Comparison of ENCODE assay signal across 23 cellular contexts in the genomic region with DNA sequence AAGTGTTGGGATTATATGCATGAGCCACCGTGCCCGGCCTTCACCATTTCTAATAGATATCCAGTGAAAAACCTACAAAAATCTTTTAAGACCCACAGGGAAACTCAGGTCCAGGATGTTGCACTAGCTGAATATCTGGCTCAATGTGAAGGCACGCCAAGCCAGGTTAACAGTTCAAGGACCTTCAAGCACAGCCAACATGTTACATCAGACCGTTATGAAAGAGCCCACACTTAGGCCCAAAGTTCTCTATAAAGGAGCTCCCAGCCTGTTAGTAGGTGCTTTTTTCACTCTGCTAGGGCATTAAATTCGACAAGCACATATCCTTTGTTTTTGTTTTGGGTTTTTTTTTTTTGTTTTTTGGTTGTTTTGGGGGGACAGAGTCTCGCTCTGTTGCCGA.
DNase-seq lines count a peak whose midpoint lies in the region; ATAC-seq, FAIRE-seq and TF ChIP-seq lines count a peak whose summit lies in the region.
"Had no signal": no experiment of that assay in that cellular context is flagged by ENCODE, and none has a peak within 500 bp of the region (broad histone marks: within the 10 kb centered on the region; RNA-seq: fewer than 3 reads in every experiment).

No MANE protein-coding gene starts in this region.

- no peak overlapping the region for H3K9ac ChIP-seq in HepG2 (ENCODE audit: insufficient read depth, low read depth, low read length)
- H3K9ac ChIP-seq: BLaER1 treated with 17β-estradiol and CSF1 and Interleukin-3, amounts not matched to agents 10 nM and 100 nM had no signal

- H3K27ac ChIP-seq in HepG2 (ENCODE audit: extremely low read length, insufficient read depth, low read length) = no peak overlapping the region
- no peak overlapping the region for H3K27ac ChIP-seq in ovary
- H3K27ac ChIP-seq: A549; BLaER1 treated with 17β-estradiol and CSF1 and Interleukin-3, amounts not matched to agents 10 nM and 100 nM had no signal

- no peaks in the 10 kb centered on the region for H3K79me2 ChIP-seq in HepG2 (ENCODE audit: insufficient read depth, low read length)

- no peak for DNase-seq in WTC11 (ENCODE audit: low spot score)
- peak; percentile 41 for DNase-seq in HepG2 (ENCODE audit: low spot score)
- DNase-seq in ovary = peak; percentile 68 to 85 (median 70)
- no peak for DNase-seq in RKO (ENCODE audit: low spot score)
- no peak for DNase-seq in iPS-NIHi11 (ENCODE audit: low spot score)
- no peak for DNase-seq in stimulated activated CD4-positive, alpha-beta T cell treated with anti-CD3 and anti-CD28 coated beads, Interleukin-4, amount 100 ng/mL, for 1 hour
- no peak for DNase-seq in dedifferentiated amniotic fluid mesenchymal stem cell (ENCODE audit: extremely low spot score)
- DNase-seq: 8988T; ACHN; AML-193; BE2C; CD4-positive, alpha-beta T cell; CD8-positive, alpha-beta memory T cell; DMS 273 treated with DMSO at 0.1 percent for 48 hours; DMS79; EL; GDM1 had no signal

- intact Hi-C loops in HepG2 (cut with micrococcal nuclease; ENCODE audit: unreplicated experiment) (no loop called here), ovary (cut with DNase I) (no loop called here)

- no peak overlapping the region for H3K4me3 Mint-ChIP-seq in WTC11
- H3K4me3 Mint-ChIP-seq: CD14-positive monocyte; CD4-positive, alpha-beta T cell; CD8-positive, alpha-beta memory T cell; GM23338 had no signal

- H3K4me2 ChIP-seq in HepG2 (ENCODE audit: low read depth, low read length) = no peak overlapping the region
- H3K4me2 ChIP-seq: A549; BLaER1 treated with 17β-estradiol and CSF1 and Interleukin-3, amounts not matched to agents 10 nM and 100 nM; GM23338 had no signal

- TF ChIP-seq CTCF in WTC11 (IDR thresholded peaks at IDR 0.05) = no peak
- no peak for TF ChIP-seq CTCF in HepG2 (CRISPR knock-in tag; IDR thresholded peaks at IDR 0.05)
- no peak for TF ChIP-seq CTCF in ovary (IDR thresholded peaks at IDR 0.05)

- H3K4me1 ChIP-seq in HepG2 (ENCODE audit: insufficient read depth, low read length) (peaks cover 5% of the 10 kb centered on the region; the same call in 1 of the 2 replicates), ovary (ENCODE audit: insufficient read depth) (no peaks in the 10 kb centered on the region)
- H3K4me1 ChIP-seq: A549; BE2C; BLaER1 treated with 17β-estradiol and CSF1 and Interleukin-3, amounts not matched to agents 10 nM and 100 nM had no signal

- TF ChIP-seq POLR2A in HepG2 (IDR thresholded peaks at IDR 0.05; ENCODE audit: insufficient read depth in 1 of 2, low read depth in 2 of 2, low read length in 2 of 2) (no peak), ovary (IDR thresholded peaks at IDR 0.05) (no peak)

- H3K9me3 ChIP-seq in HepG2 (ENCODE audit: low read length) = no peaks in the 10 kb centered on the region
- no peaks in the 10 kb centered on the region for H3K9me3 ChIP-seq in ovary
- H3K9me3 ChIP-seq: A549; BE2C; BLaER1 treated with 17β-estradiol and CSF1 and Interleukin-3, amounts not matched to agents 10 nM and 100 nM; HAP-1 had no signal

- 49% methylated on average over 7 of the region's 7 CpGs for WGBS in HepG2 (ENCODE audit: low lambda C conversion rate)
- WGBS in ovary, 3 donors = 48 to 63% (median 49%) methylated on average over 7 of the region's 7 CpGs

- TF ChIP-seq RAD21 in HepG2 (CRISPR knock-in tag; IDR thresholded peaks at IDR 0.05) = no peak

- no peak overlapping the region for H3K27ac Mint-ChIP-seq in WTC11
- H3K27ac Mint-ChIP-seq: CD4-positive, alpha-beta T cell; CD8-positive, alpha-beta memory T cell; GM23338 had no signal

- no peaks in the 10 kb centered on the region for H4K20me1 ChIP-seq in HepG2 (ENCODE audit: insufficient read depth, low read length)
- H4K20me1 ChIP-seq: BLaER1 treated with 17β-estradiol and CSF1 and Interleukin-3, amounts not matched to agents 10 nM and 100 nM had no signal

- no peak overlapping the region for H3K4me3 ChIP-seq in HepG2 (replicated peaks in 1 of 3; ENCODE audit: insufficient read depth in 1 of 3, low read depth in 2 of 3, low read length in 3 of 3)
- no peak overlapping the region for H3K4me3 ChIP-seq in ovary
- H3K4me3 ChIP-seq: A549; BLaER1 treated with 17β-estradiol and CSF1 and Interleukin-3, amounts not matched to agents 10 nM and 100 nM; GM12878; GM23338; HAP-1 had no signal

- in situ Hi-C loops in HepG2 (cut with HindIII; ENCODE audit: extremely low pct_ligation_motif_present, low pct_unique_long_range_greater_than_20kb) = no loop called here

- H3K27me3 ChIP-seq in HepG2 (ENCODE audit: control insufficient read depth in 1 of 2, insufficient read depth in 2 of 2, low read length in 2 of 2) (no peaks in the 10 kb centered on the region), ovary (no peaks in the 10 kb centered on the region)
- H3K27me3 ChIP-seq: BE2C; BLaER1 treated with 17β-estradiol and CSF1 and Interleukin-3, amounts not matched to agents 10 nM and 100 nM had no signal

- H3K36me3 ChIP-seq in HepG2 (replicated peaks in 1 of 2; ENCODE audit: control insufficient read depth in 1 of 2, insufficient read depth in 2 of 2, low read length in 2 of 2) (no peaks in the 10 kb centered on the region), ovary (no peaks in the 10 kb centered on the region)
- H3K36me3 ChIP-seq: BE2C; BLaER1 treated with 17β-estradiol and CSF1 and Interleukin-3, amounts not matched to agents 10 nM and 100 nM; HAP-1 had no signal

- ATAC-seq in WTC11 = no peak
- peak; percentile 77 for ATAC-seq in HepG2
- ATAC-seq: A549, GM12878, GM23338 had no signal

- no peaks in the 10 kb centered on the region for H3K36me3 Mint-ChIP-seq in WTC11
- H3K36me3 Mint-ChIP-seq: CD14-positive monocyte; CD8-positive, alpha-beta memory T cell had no signal

- H3K9me3 Mint-ChIP-seq in WTC11 = no peaks in the 10 kb centered on the region
- H3K9me3 Mint-ChIP-seq: CD4-positive, alpha-beta T cell; GM23338 had no signal

- BruUV-seq in HepG2 (replicated peaks; lab: Mats Ljungman, UMichigan) = no TSS peak

- FAIRE-seq in HepG2 (lab: Jason Lieb, UNC) = peak; percentile 42
- FAIRE-seq: A549, GM12878 had no signal

- POLR2A ChIA-PET in WTC11 (lab: Charles Lee) = no interaction called here
- POLR2A ChIA-PET in HepG2 (lab: Yijun Ruan, JAX) = no interaction called here

- 0 out of 4 replicates have a peak, but pooled peaks of 1 of the 2 experiments have one; percentile 22 for TF ChIP-seq EP300 in HepG2 (IDR thresholded peaks at IDR 0.05; ENCODE audit: low read depth in 2 of 2, low read length in 2 of 2)
- no peak for TF ChIP-seq EP300 in HepG2 (CRISPR knock-in tag; IDR thresholded peaks at IDR 0.05; ENCODE audit: borderline replicate concordance)
- TF ChIP-seq EP300 in ovary (IDR thresholded peaks at IDR 0.05) = no peak

- H3K27me3 Mint-ChIP-seq in WTC11 (ENCODE audit: low read depth) = no peaks in the 10 kb centered on the region; the same call in 1 of the 2 replicates

- H3K4me1 Mint-ChIP-seq in WTC11 = peaks cover 21% of the 10 kb centered on the region
- H3K4me1 Mint-ChIP-seq: CD14-positive monocyte; CD8-positive, alpha-beta memory T cell had no signal

- CTCF ChIA-PET in WTC11 (lab: Charles Lee) (interaction anchor here (1.5 kb wide), 1 partner anchor 10 kb away, joined by 4 read pairs; no protein-coding TSS in a partner anchor), HepG2 (lab: Yijun Ruan, JAX; ENCODE audit: low intra/inter-chr PET ratio, low total read pairs) (no interaction called here)

- H2AFZ ChIP-seq in HepG2 (ENCODE audit: low read length) = no peak overlapping the region
- H2AFZ ChIP-seq: GM23338 had no signal

TF ChIP-seq in WTC11, 78 proteins besides CTCF, POLR2A, EP300 and RAD21 (continues in another document):
- TF ChIP-seq FOXK1 (CRISPR knock-in tag; IDR thresholded peaks at IDR 0.05) (no peak), GABPB1 (CRISPR knock-in tag; IDR thresholded peaks at IDR 0.05) (peak; percentile 93), ZNF232 (CRISPR knock-in tag; IDR thresholded peaks at IDR 0.05) (no peak)

TF ChIP-seq in HepG2, 621 proteins besides CTCF, POLR2A, EP300 and RAD21 (continues in another document):
- TF ChIP-seq SNAPC5 (CRISPR knock-in tag; IDR thresholded peaks at IDR 0.05; ENCODE audit: borderline replicate concordance) (no peak), ZKSCAN1 (IDR thresholded peaks at IDR 0.05; ENCODE audit: low read length) (peak; percentile 94), SETDB1 (CRISPR knock-in tag; IDR thresholded peaks at IDR 0.05; ENCODE audit: borderline replicate concordance) (no peak)

Comparison
In these comparisons a context has a peak if more than half of its experiments do, and no peak if none do; other contexts are left out.
1. DNase-seq: peak in HepG2 (single experiment) and ovary (5 of 5); none in WTC11 (single experiment), RKO (single experiment), iPS-NIHi11 (single experiment), stimulated activated CD4-positive, alpha-beta T cell treated with anti-CD3 and anti-CD28 coated beads, Interleukin-4, amount 100 ng/mL, for 1 hour (single experiment) and dedifferentiated amniotic fluid mesenchymal stem cell (single experiment).
2. Of the 50 proteins assayed by ChIP-seq in both HepG2 and WTC11: peak only in HepG2: FOXK1 and NR2C2; only in WTC11: GABPB1; in both: none; in neither: 47.